ENCODE assay signal across 14 cellular contexts in genomic region chr2:36696533-36696932, GRCh38. TPM values are rescaled to one million over a fixed set of nuclear protein-coding genes. Genes with fewer than 3 reads are reported as not detected.
A peak's percentile ranks its signal among the peaks of the same experiment; 100 is the strongest.
DNase-seq lines count a peak whose midpoint lies in the region; ATAC-seq and TF ChIP-seq lines count a peak whose summit lies in the region.
"Had no signal": no experiment of that assay in that cellular context is flagged by ENCODE, and none has a peak within 500 bp of the region (broad histone marks: within the 10 kb centered on the region; RNA-seq: fewer than 3 reads in every experiment).

Gene VIT (plus strand): TSS chr2:36696707. CDS start chr2:36716371, 19,664 bp downstream.

- H3K4me1 ChIP-seq in HUES6 (ENCODE audit: control insufficient read depth, insufficient read depth, low read length) (peaks cover 22% of the 10 kb centered on the region), suprapubic skin (peaks cover 4% of the 10 kb centered on the region)
- H3K4me1 ChIP-seq: upper lobe of right lung had no signal

- H3K36me3 ChIP-seq in HUES6 (ENCODE audit: control insufficient read depth, insufficient read depth, low read length): no peaks in the 10 kb centered on the region
- H3K36me3 ChIP-seq in suprapubic skin: no peaks in the 10 kb centered on the region
- H3K36me3 ChIP-seq: upper lobe of right lung had no signal

- TF ChIP-seq EP300 in suprapubic skin (IDR thresholded peaks at IDR 0.05): no peak

- DNase-seq in left ventricle myocardium superior (no peak), suprapubic skin (ENCODE audit: low spot score in 2 of 2) (no peak), UCSD-AML1 (lab: John Stamatoyannopoulos, UW; ENCODE audit: unreplicated experiment) (no peak), G401 (ENCODE audit: low spot score) (no peak), RWPE1 (ENCODE audit: low spot score) (no peak), NCI-H2171 treated with DMSO at 0.1 percent for 48 hours (lab: John Stamatoyannopoulos, UW) (no peak)
- DNase-seq: activated naive CD8-positive, alpha-beta T cell treated with anti-CD3 and anti-CD28 coated beads, Interleukin-2, amount 10 ng/mL, durations not matched to agents 7 days and 5 days; Calu3; NCI-H1105 treated with DMSO at 0.1 percent for 48 hours; NCI-H774; upper lobe of right lung had no signal

- no peaks in the 10 kb centered on the region for H3K27me3 ChIP-seq in HUES6 (ENCODE audit: control insufficient read depth, insufficient read depth, low read length)
- H3K27me3 ChIP-seq in suprapubic skin: no peaks in the 10 kb centered on the region
- H3K27me3 ChIP-seq: upper lobe of right lung had no signal

- POLR2A ChIA-PET in RWPE1 (lab: Yijun Ruan, JAX; ENCODE audit: low non-redundant PET): no interaction called here

- no peaks in the 10 kb centered on the region for H3K9me3 ChIP-seq in HUES6 (ENCODE audit: control insufficient read depth, insufficient read depth, low read depth, low read length)
- H3K9me3 ChIP-seq in suprapubic skin: no peaks in the 10 kb centered on the region
- H3K9me3 ChIP-seq: upper lobe of right lung had no signal

- H3K9ac ChIP-seq in HUES6 (ENCODE audit: low read length): no peak within 1 kb of the TSS

- TF ChIP-seq POLR2A in suprapubic skin (IDR thresholded peaks at IDR 0.05): no peak

- TF ChIP-seq CTCF in suprapubic skin (IDR thresholded peaks at IDR 0.05) (no peak), RWPE1 (conservative IDR thresholded peaks at IDR 0.05; ENCODE audit: low read depth) (no peak)

- ATAC-seq in left ventricle myocardium superior: peak; percentile 74
- ATAC-seq: upper lobe of right lung had no signal

- H3K27ac ChIP-seq in HUES6 (ENCODE audit: low read depth, low read length): peak within 1 kb of the TSS; percentile 31; the same call in 1 of the 2 replicates
- H3K27ac ChIP-seq in adipose tissue (ENCODE audit: low read depth, low read length): no peak within 1 kb of the TSS
- peak within 1 kb of the TSS; percentile 27 for H3K27ac ChIP-seq in suprapubic skin
- no peak within 1 kb of the TSS for H3K27ac ChIP-seq in RWPE1
- H3K27ac ChIP-seq: upper lobe of right lung had no signal

- in situ Hi-C loops in G401 (cut with HindIII; ENCODE audit: low sequenced_read_pairs): no loop called here

- intact Hi-C loops in left ventricle myocardium superior (cut with micrococcal nuclease): no loop called here

- H3K4me3 ChIP-seq in HUES6 (ENCODE audit: low read depth, low read length) (peak within 1 kb of the TSS; percentile 18; the same call in 1 of the 2 replicates), suprapubic skin (peak within 1 kb of the TSS; percentile 26)
- H3K4me3 ChIP-seq: upper lobe of right lung had no signal

- CTCF ChIA-PET in RWPE1 (lab: Yijun Ruan, JAX): no interaction called here

- WGBS in adipose tissue, 3 donors: 40 to 49% (median 41%) methylated on average over 2 of the region's 2 CpGs
- 39% methylated on average over 2 of the region's 2 CpGs for whole genome bisulfite sequencing in suprapubic skin

RNA-seq across cellular contexts. Expression of gene VIT, which starts in this region (rescaled TPM):
- polyA plus RNA-seq in adipose tissue: 10 to 100 TPM in 2 of 3 donors, 1 to 10 TPM in 1; 1.2 to 23.6 (median 10.2) TPM
- total RNA-seq in left ventricle myocardium superior (13.3 TPM), suprapubic skin (1 to 10 TPM; 5.6 to 9.8 (median 9.1) TPM)
- not detected in 2 replicates for total RNA-seq in G401 (2014; rRNA removed; shearing (Covaris generic))
- total RNA-seq: activated CD8-positive, alpha-beta memory T cell treated with anti-CD3 and anti-CD28 coated beads for 36 hours; activated naive CD8-positive, alpha-beta T cell treated with anti-CD3 and anti-CD28 coated beads, Interleukin-2, amount 10 ng/mL, durations not matched to agents 7 days and 5 days; Calu3 had no signal

Comparison
In these comparisons a context has a peak if more than half of its experiments do, and no peak if none do; other contexts are left out.
1. H3K27ac ChIP-seq: peak in HUES6 (single experiment) and suprapubic skin (single experiment); none in adipose tissue (single experiment) and RWPE1 (single experiment).